ENCODE assay signal across 8 cellular contexts in the genomic region with DNA sequence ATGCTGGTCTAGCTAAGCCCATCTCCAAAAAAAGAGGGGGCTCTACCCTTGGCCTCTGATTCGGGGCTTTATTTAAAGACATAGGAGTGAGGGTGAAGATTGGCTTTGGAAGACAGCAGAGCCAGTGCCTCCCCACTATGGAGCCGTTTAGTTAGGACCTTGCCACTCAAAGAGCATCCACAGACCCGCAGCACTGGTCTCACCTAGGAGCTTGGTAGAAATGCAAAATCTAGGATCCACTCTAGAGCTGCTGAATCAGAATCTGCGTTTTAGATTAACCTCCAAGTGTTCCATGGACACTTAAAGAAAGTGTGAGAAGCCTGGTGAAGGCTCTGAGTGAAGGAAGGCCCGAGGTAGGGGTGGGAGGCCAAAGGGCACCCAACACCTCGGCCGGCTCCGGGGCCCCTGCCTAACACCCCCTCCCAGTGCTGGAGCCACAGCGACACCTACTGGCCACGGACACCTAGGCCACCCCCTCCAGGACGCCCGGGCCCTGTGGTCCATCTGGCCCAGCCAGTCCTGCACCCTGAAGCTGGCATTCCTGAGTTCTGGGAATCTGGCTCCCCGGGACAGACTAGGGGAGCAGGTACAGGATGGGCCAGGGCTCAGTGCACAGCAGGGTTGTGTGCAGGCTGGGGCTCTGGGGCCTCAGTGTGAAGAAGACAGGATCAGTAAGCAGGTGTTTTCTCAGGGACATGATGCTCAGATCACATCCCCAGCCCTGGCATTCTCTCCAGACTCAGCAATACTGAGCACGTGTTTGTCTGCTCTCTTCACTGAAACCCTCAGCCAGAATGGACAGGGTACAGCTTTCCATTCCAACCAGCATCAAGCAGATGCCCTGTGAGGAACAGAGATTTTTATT.
A peak's percentile ranks its signal among the peaks of the same experiment; 100 is the strongest.
DNase-seq lines count a peak whose midpoint lies in the region; ATAC-seq and TF ChIP-seq lines count a peak whose summit lies in the region.

No MANE protein-coding gene starts in this region.

- no peak overlapping the region for H3K4me3 Mint-ChIP-seq in endodermal cell

- H3K9me3 ChIP-seq in endodermal cell (ENCODE audit: control insufficient read depth, low read length) (no peaks in the 10 kb centered on the region), mucosa of descending colon (no peaks in the 10 kb centered on the region)

- TF ChIP-seq CTCF in endodermal cell (conservative IDR thresholded peaks at IDR 0.05) (peak; percentile 100), mucosa of descending colon (IDR thresholded peaks at IDR 0.05) (peak; percentile 94)

- no peaks in the 10 kb centered on the region for H3K36me3 Mint-ChIP-seq in endodermal cell (ENCODE audit: low read depth)

- intact Hi-C loops in mucosa of descending colon (cut with DNase I, micrococcal nuclease), result loop anchor here (5.0 to 10.0 kb wide), 2 partner anchors 218 to 220 kb away; no protein-coding TSS in a partner anchor

- no peaks in the 10 kb centered on the region for H3K9me3 Mint-ChIP-seq in endodermal cell

- no peak overlapping the region for H3K9ac ChIP-seq in endodermal cell (ENCODE audit: extremely low read depth, low read length, poor library complexity, severe bottlenecking)

- no peak overlapping the region for H3K27ac Mint-ChIP-seq in endodermal cell

- H3K27me3 Mint-ChIP-seq in endodermal cell (ENCODE audit: insufficient read depth), result peaks cover 21% of the 10 kb centered on the region

- H3K4me1 ChIP-seq in endodermal cell (ENCODE audit: control insufficient read depth, insufficient read depth, low read length), result no peaks in the 10 kb centered on the region
- no peaks in the 10 kb centered on the region for H3K4me1 ChIP-seq in mucosa of descending colon (ENCODE audit: low read depth)

- DNase-seq in DMS53 (lab: John Stamatoyannopoulos, UW) (peak; percentile 85), NCI-H774 (lab: John Stamatoyannopoulos, UW) (peak; percentile 73), endodermal cell (peak; percentile 95), mucosa of descending colon (peak; percentile 78 to 90 (median 88)), cortex of kidney (lab: John Stamatoyannopoulos, UW) (no peak)
- peak; percentile 47 to 50 for DNase-seq in activated CD8-positive, alpha-beta memory T cell treated with anti-CD3 and anti-CD28 coated beads for 4 hours (ENCODE audit: low read depth in 2 of 2)
- DNase-seq in stimulated activated CD8-positive, alpha-beta memory T cell treated with anti-CD3 and anti-CD28 coated beads, Interleukin-4, amount 100 ng/mL, for 4 hours (ENCODE audit: low read depth in 2 of 2, low spot score in 1 of 2), result peak; percentile 43 to 63

- no peak overlapping the region for H3K27ac ChIP-seq in endodermal cell (ENCODE audit: low read depth, low read length)

- peaks cover 19% of the 10 kb centered on the region for H3K4me1 Mint-ChIP-seq in endodermal cell

- H3K27me3 ChIP-seq in endodermal cell (ENCODE audit: control insufficient read depth, insufficient read depth, low read length, poor library complexity, severe bottlenecking), result peaks cover 15% of the 10 kb centered on the region

- 21 to 22% methylated on average over 8 to 14 of the region's 14 CpGs for WGBS in endodermal cell (ENCODE audit: insufficient coverage in 1 of 2, insufficient read length in 1 of 2), 2 experiments

- no peaks in the 10 kb centered on the region for H3K36me3 ChIP-seq in endodermal cell (ENCODE audit: control insufficient read depth, insufficient read depth, low read length)
- no peaks in the 10 kb centered on the region for H3K36me3 ChIP-seq in mucosa of descending colon (ENCODE audit: low read depth)

- ATAC-seq in HG02798 (IDR thresholded peaks at IDR 0.05; ENCODE audit: poor library complexity, unreplicated experiment) (peak; percentile 68), mucosa of descending colon (peak; percentile 95)

- H3K4me3 ChIP-seq in endodermal cell (ENCODE audit: low read length) (no peak overlapping the region), mucosa of descending colon (no peak overlapping the region)
